8 cellular contexts compared by ENCODE assay signal in genomic region chr20:31721408-31722332, GRCh38. TPM values are rescaled to one million over a fixed set of nuclear protein-coding genes. Genes with fewer than 3 reads are reported as not detected.
A peak's percentile ranks its signal among the peaks of the same experiment; 100 is the strongest.
DNase-seq lines count a peak whose midpoint lies in the region; ATAC-seq and TF ChIP-seq lines count a peak whose summit lies in the region.

No MANE protein-coding gene starts in this region.

- peaks cover 45 to 64% (median 51%) of the 10 kb centered on the region in 3 donors for H3K4me1 ChIP-seq in esophagus squamous epithelium
- peaks cover 61 to 68% of the 10 kb centered on the region in 2 experiments for H3K4me1 ChIP-seq in neutrophil (ENCODE audit: control insufficient read depth in 1 of 2, insufficient read depth in 1 of 2, low read depth in 1 of 2, low read length in 1 of 2)

- no peaks in the 10 kb centered on the region for H3K27me3 ChIP-seq in esophagus squamous epithelium
- no peaks in the 10 kb centered on the region for H3K27me3 ChIP-seq in neutrophil

- TF ChIP-seq CTCF in WI38 (IDR thresholded peaks at IDR 0.05; ENCODE audit: low read depth, low read length): no peak
- TF ChIP-seq CTCF in esophagus squamous epithelium (IDR thresholded peaks at IDR 0.05): no peak
- no peak for TF ChIP-seq CTCF in neutrophil (IDR thresholded peaks at IDR 0.05)
- TF ChIP-seq CTCF in GM13977 (IDR thresholded peaks at IDR 0.05; ENCODE audit: extremely low read depth, insufficient read depth, missing control alignments): no peak

- H3K27ac ChIP-seq in esophagus squamous epithelium: peak overlapping the region; percentile 97 to 98 (median 98)
- peak overlapping the region; percentile 96 for H3K27ac ChIP-seq in neutrophil

- H3K9me3 ChIP-seq in esophagus squamous epithelium: no peaks in the 10 kb centered on the region
- H3K9me3 ChIP-seq in neutrophil: no peaks in the 10 kb centered on the region

- intact Hi-C loops in esophagus squamous epithelium (cut with DNase I): loop anchor here (5.0 to 10.0 kb wide), 2 partner anchors 59 to 157 kb away; no protein-coding TSS in a partner anchor

- in situ Hi-C loops in GM13977 (cut with MboI; ENCODE audit: low pct_unique_long_range_greater_than_20kb, low sequenced_read_pairs, unreplicated experiment): loop anchor here (10.0 kb wide), 1 partner anchor 57 kb away; no protein-coding TSS in a partner anchor

- no peak for TF ChIP-seq POLR2A in esophagus squamous epithelium (IDR thresholded peaks at IDR 0.05)

- H3K36me3 ChIP-seq in esophagus squamous epithelium (peaks cover 0 to 13% (median 4%) of the 10 kb centered on the region in 3 donors), neutrophil (peaks cover 15% of the 10 kb centered on the region)

- DNase-seq in NCI-H510A treated with DMSO at 0.1 percent for 48 hours (lab: John Stamatoyannopoulos, UW) (peak; percentile 55), NCI-H510A (lab: John Stamatoyannopoulos, UW) (no peak), esophagus squamous epithelium (lab: John Stamatoyannopoulos, UW) (no peak), NCI-H1930 (lab: John Stamatoyannopoulos, UW) (no peak), GM13977 (ENCODE audit: low spot score) (no peak)

- H3K4me3 ChIP-seq in WI38 (ENCODE audit: low read depth, low read length): peak overlapping the region; percentile 77
- H3K4me3 ChIP-seq in esophagus squamous epithelium: peak overlapping the region; percentile 68 to 90 (median 80)
- H3K4me3 ChIP-seq in neutrophil (ENCODE audit: low read depth in 1 of 2, low read length in 1 of 2): peak overlapping the region; percentile 83 to 100

- WGBS in esophagus squamous epithelium, 2 donors: 37 to 51% methylated on average over 12 to 13 of the region's 23 CpGs

- ATAC-seq in HG03097 (IDR thresholded peaks at IDR 0.05; ENCODE audit: low FRiP score, unreplicated experiment): no peak

RNA-seq across cellular contexts. Expression of gene BCL2L1, which starts 1.0 kb away (rescaled TPM):
- total RNA-seq in esophagus squamous epithelium: 100 to 1,000 TPM in 1 of 4 donors, 10 to 100 TPM in 3; 65.4 to 105 (median 90.1) TPM

RNA-seq across cellular contexts. Expression of gene TPX2, which starts 17.4 kb away (rescaled TPM):
- total RNA-seq in esophagus squamous epithelium: 10 to 100 TPM; 11.4 to 47.1 (median 18.2) TPM
